ENCODE assay signal across 16 cellular contexts in the genomic region with DNA sequence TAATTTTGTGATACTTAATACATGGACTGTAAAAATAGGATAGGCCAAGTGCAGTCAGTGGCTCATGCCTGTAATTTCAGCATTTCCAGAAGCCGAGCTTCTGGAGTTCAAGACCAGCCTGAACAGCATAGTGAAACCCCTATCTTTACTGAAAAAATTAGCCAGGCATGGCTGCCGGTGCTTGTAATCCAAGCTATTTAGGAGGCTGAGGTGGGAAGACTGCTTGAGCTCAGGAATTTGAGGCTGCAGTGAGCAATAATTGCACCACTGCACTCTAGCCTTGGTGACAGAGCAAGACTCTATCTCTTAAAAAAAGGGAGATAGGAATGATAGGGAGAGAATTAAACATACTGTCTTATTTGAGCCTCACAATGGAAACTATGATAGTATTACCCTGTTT. TPM values are rescaled to one million over a fixed set of nuclear protein-coding genes. Genes with fewer than 3 reads are reported as not detected.
A peak's percentile ranks its signal among the peaks of the same experiment; 100 is the strongest.
DNase-seq lines count a peak whose midpoint lies in the region; ATAC-seq and TF ChIP-seq lines count a peak whose summit lies in the region.
"Had no signal": no experiment of that assay in that cellular context is flagged by ENCODE, and none has a peak within 500 bp of the region (broad histone marks: within the 10 kb centered on the region; RNA-seq: fewer than 3 reads in every experiment).

No MANE protein-coding gene starts in this region.

- no peak overlapping the region for H2AFZ ChIP-seq in mesenchymal stem cell (ENCODE audit: low read depth, low read length)

- H4K91ac ChIP-seq in mesenchymal stem cell (ENCODE audit: low read length): no peak overlapping the region

- H3K18ac ChIP-seq in mesenchymal stem cell (ENCODE audit: low read depth in 1 of 2, low read length in 2 of 2): no peak overlapping the region

- H3K36me3 ChIP-seq in mesenchymal stem cell (ENCODE audit: control insufficient read depth in 1 of 2, insufficient read depth in 2 of 2, low read depth in 1 of 2, low read length in 2 of 2): peaks cover 7 to 83% of the 10 kb centered on the region in 2 experiments

- intact Hi-C loops in activated T-helper 2 cell treated with anti-CD3 and anti-CD28 coated beads, Interferon-gamma antibody, Interleukin-2, Interleukin-4, amounts not matched to agents 10 μg/mL and 5 μg/mL and 100 μg/mL, durations not matched to agents 14 hours and 24 hours and 36 hours (cut with micrococcal nuclease): no loop called here

- H3K4me1 ChIP-seq in mesenchymal stem cell (ENCODE audit: control insufficient read depth, insufficient read depth, low read depth, low read length): peaks cover 2% of the 10 kb centered on the region
- H3K4me1 ChIP-seq: HAP-1 had no signal

- H3K27me3 Mint-ChIP-seq in nephron progenitor cell (ENCODE audit: low read depth, poor library complexity): no peaks in the 10 kb centered on the region
- H3K27me3 Mint-ChIP-seq in activated T-helper 2 cell treated with anti-CD3 and anti-CD28 coated beads, Interferon-gamma antibody, Interleukin-2, Interleukin-4, amounts not matched to agents 10 μg/mL and 5 μg/mL and 100 μg/mL, durations not matched to agents 14 hours and 24 hours and 36 hours (ENCODE audit: low read depth): no peaks in the 10 kb centered on the region
- H3K27me3 Mint-ChIP-seq: CD4-positive, alpha-beta memory T cell had no signal

- no peak overlapping the region for H3K4ac ChIP-seq in mesenchymal stem cell (ENCODE audit: low read depth in 1 of 2, low read length in 2 of 2)

- no peak overlapping the region for H2BK5ac ChIP-seq in mesenchymal stem cell (ENCODE audit: low read depth, low read length, poor library complexity, severe bottlenecking)

- no peaks in the 10 kb centered on the region for H3K9me3 ChIP-seq in mesenchymal stem cell (ENCODE audit: control insufficient read depth, low read length)
- H3K9me3 ChIP-seq: HAP-1 had no signal

- no peaks in the 10 kb centered on the region for H3K27me3 ChIP-seq in mesenchymal stem cell (ENCODE audit: control insufficient read depth in 1 of 2, insufficient read depth in 1 of 2, low read length in 2 of 2)

- no peak overlapping the region for H2BK120ac ChIP-seq in mesenchymal stem cell (ENCODE audit: low read depth, low read length)

- no peak overlapping the region for H3K9ac ChIP-seq in mesenchymal stem cell (ENCODE audit: low read length)

- peak; percentile 40 for DNase-seq in amniotic epithelial cell (ENCODE audit: low read depth)
- no peak for DNase-seq in mesenchymal stem cell
- no peak for DNase-seq in nephron progenitor cell
- DNase-seq in activated T-helper 2 cell treated with anti-CD3 and anti-CD28 coated beads, Interferon-gamma antibody, Interleukin-2, Interleukin-4, amounts not matched to agents 10 μg/mL and 5 μg/mL and 100 μg/mL, durations not matched to agents 14 hours and 24 hours and 36 hours (ENCODE audit: low spot score): no peak
- DNase-seq in NCI-H2107 treated with DMSO at 0.1 percent for 48 hours (lab: John Stamatoyannopoulos, UW; ENCODE audit: unreplicated experiment): no peak
- DNase-seq: C1 segment of cervical spinal cord; Calu3; CD4-positive, alpha-beta memory T cell; COR-L47; DMS53; DMS79 treated with DMSO at 0.1 percent for 48 hours; GF-D8; GOT3; HFFc6 had no signal

- H2BK12ac ChIP-seq in mesenchymal stem cell (ENCODE audit: low read length in 2 of 2): no peak overlapping the region

- no peak overlapping the region for H3K4me3 ChIP-seq in mesenchymal stem cell (ENCODE audit: insufficient read depth in 1 of 2, low read depth in 1 of 2, low read length in 2 of 2)
- H3K4me3 ChIP-seq: HAP-1 had no signal

- H3K4me2 ChIP-seq in mesenchymal stem cell (ENCODE audit: low read length, poor library complexity, severe bottlenecking): no peak overlapping the region

- WGBS in mesenchymal stem cell: 89% methylated on average over 2 of the region's 2 CpGs

- no peaks in the 10 kb centered on the region for H3K9me3 Mint-ChIP-seq in nephron progenitor cell
- no peaks in the 10 kb centered on the region for H3K9me3 Mint-ChIP-seq in activated T-helper 2 cell treated with anti-CD3 and anti-CD28 coated beads, Interferon-gamma antibody, Interleukin-2, Interleukin-4, amounts not matched to agents 10 μg/mL and 5 μg/mL and 100 μg/mL, durations not matched to agents 14 hours and 24 hours and 36 hours
- H3K9me3 Mint-ChIP-seq: CD4-positive, alpha-beta memory T cell; HFFc6 had no signal

- H3K4me3 Mint-ChIP-seq in nephron progenitor cell: no peak overlapping the region
- no peak overlapping the region for H3K4me3 Mint-ChIP-seq in activated T-helper 2 cell treated with anti-CD3 and anti-CD28 coated beads, Interferon-gamma antibody, Interleukin-2, Interleukin-4, amounts not matched to agents 10 μg/mL and 5 μg/mL and 100 μg/mL, durations not matched to agents 14 hours and 24 hours and 36 hours (ENCODE audit: low read depth)
- H3K4me3 Mint-ChIP-seq: CD4-positive, alpha-beta memory T cell had no signal

- H4K8ac ChIP-seq in mesenchymal stem cell (ENCODE audit: low read length): no peak overlapping the region

- no peak for ATAC-seq in GM18502 (IDR thresholded peaks at IDR 0.05; ENCODE audit: poor library complexity, unreplicated experiment)

- peaks cover 63% of the 10 kb centered on the region for H3K36me3 Mint-ChIP-seq in nephron progenitor cell (ENCODE audit: low read depth)
- peaks cover 68% of the 10 kb centered on the region for H3K36me3 Mint-ChIP-seq in activated T-helper 2 cell treated with anti-CD3 and anti-CD28 coated beads, Interferon-gamma antibody, Interleukin-2, Interleukin-4, amounts not matched to agents 10 μg/mL and 5 μg/mL and 100 μg/mL, durations not matched to agents 14 hours and 24 hours and 36 hours (ENCODE audit: low read depth)

- no peaks in the 10 kb centered on the region for H3K4me1 Mint-ChIP-seq in nephron progenitor cell
- H3K4me1 Mint-ChIP-seq in activated T-helper 2 cell treated with anti-CD3 and anti-CD28 coated beads, Interferon-gamma antibody, Interleukin-2, Interleukin-4, amounts not matched to agents 10 μg/mL and 5 μg/mL and 100 μg/mL, durations not matched to agents 14 hours and 24 hours and 36 hours (ENCODE audit: low read depth): peaks cover 2% of the 10 kb centered on the region
- H3K4me1 Mint-ChIP-seq: CD4-positive, alpha-beta memory T cell had no signal

- H3K23ac ChIP-seq in mesenchymal stem cell (ENCODE audit: low read length in 2 of 2): no peak overlapping the region

- H3K27ac Mint-ChIP-seq in nephron progenitor cell: peak overlapping the region; percentile 86
- no peak overlapping the region for H3K27ac Mint-ChIP-seq in activated T-helper 2 cell treated with anti-CD3 and anti-CD28 coated beads, Interferon-gamma antibody, Interleukin-2, Interleukin-4, amounts not matched to agents 10 μg/mL and 5 μg/mL and 100 μg/mL, durations not matched to agents 14 hours and 24 hours and 36 hours
- H3K27ac Mint-ChIP-seq: HFFc6 had no signal

- no peak overlapping the region for H3K14ac ChIP-seq in mesenchymal stem cell (ENCODE audit: low read length in 2 of 2)

- no peak overlapping the region for H2AK5ac ChIP-seq in mesenchymal stem cell (ENCODE audit: low read length, severe bottlenecking)

- peaks cover 3% of the 10 kb centered on the region for H3K79me1 ChIP-seq in mesenchymal stem cell (replicated peaks; ENCODE audit: low read length, poor library complexity, severe bottlenecking)

- H2BK15ac ChIP-seq in mesenchymal stem cell (ENCODE audit: low read depth, poor library complexity, severe bottlenecking): no peak overlapping the region

- no peak for TF ChIP-seq CTCF in nephron progenitor cell (IDR thresholded peaks at IDR 0.05)

- peak overlapping the region; percentile 16 for H3K27ac ChIP-seq in mesenchymal stem cell (ENCODE audit: low read length, poor library complexity, severe bottlenecking)

RNA-seq across cellular contexts. Expression of a gene that starts 51.0 kb away (rescaled TPM):
- polyA plus RNA-seq in mesenchymal stem cell (2013, experiment 1 of 2): 48.7 TPM
- polyA plus RNA-seq in mesenchymal stem cell (2013, experiment 2 of 2): 51.5 TPM
- total RNA-seq in activated T-helper 2 cell treated with anti-CD3 and anti-CD28 coated beads, Interferon-gamma antibody, Interleukin-2, Interleukin-4, amounts not matched to agents 10 μg/mL and 5 μg/mL and 100 μg/mL, durations not matched to agents 14 hours and 24 hours and 36 hours: 135 and 136 TPM in 2 replicates
